In the genomic region with DNA sequence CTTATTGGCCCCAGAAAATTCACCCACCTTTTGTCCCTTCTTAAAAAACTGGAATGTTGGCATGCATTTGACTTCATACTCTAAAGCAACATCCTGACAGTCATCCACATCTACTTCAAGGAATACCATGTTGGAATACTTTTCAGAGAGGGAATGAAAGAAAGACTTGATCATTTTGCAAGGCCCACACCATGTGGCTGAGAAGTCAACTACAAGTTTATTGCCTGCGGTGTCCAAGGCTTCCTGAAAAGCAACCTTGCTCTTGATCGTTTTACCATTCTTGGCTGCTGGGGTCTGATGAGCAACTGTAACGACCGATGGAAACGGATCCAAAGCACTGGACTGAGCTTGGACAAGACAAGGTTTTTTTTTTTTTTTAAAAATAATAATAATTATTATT, we compare ENCODE assay signal across 1 cellular context.
TF ChIP-seq lines count a peak whose summit lies in the region.

No MANE protein-coding gene starts in this region.

TF ChIP-seq in HepG2, 621 proteins besides CTCF, POLR2A, EP300 and RAD21:
- TF ChIP-seq, protein P1, sequence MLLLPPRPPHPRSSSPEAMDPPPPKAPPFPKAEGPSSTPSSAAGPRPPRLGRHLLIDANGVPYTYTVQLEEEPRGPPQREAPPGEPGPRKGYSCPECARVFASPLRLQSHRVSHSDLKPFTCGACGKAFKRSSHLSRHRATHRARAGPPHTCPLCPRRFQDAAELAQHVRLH (CRISPR knock-in tag; IDR thresholded peaks at IDR 0.05; ENCODE audit: borderline replicate concordance, low read depth), result no peak
- TF ChIP-seq ZNF331 (CRISPR knock-in tag; IDR thresholded peaks at IDR 0.05), result no peak
- TF ChIP-seq, protein P2, sequence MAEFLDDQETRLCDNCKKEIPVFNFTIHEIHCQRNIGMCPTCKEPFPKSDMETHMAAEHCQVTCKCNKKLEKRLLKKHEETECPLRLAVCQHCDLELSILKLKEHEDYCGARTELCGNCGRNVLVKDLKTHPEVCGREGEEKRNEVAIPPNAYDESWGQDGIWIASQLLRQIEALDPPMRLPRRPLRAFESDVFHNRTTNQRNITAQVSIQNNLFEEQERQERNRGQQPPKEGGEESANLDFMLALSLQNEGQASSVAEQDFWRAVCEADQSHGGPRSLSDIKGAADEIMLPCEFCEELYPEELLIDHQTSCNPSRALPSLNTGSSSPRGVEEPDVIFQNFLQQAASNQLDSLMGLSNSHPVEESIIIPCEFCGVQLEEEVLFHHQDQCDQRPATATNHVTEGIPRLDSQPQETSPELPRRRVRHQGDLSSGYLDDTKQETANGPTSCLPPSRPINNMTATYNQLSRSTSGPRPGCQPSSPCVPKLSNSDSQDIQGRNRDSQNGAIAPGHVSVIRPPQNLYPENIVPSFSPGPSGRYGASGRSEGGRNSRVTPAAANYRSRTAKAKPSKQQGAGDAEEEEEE (CRISPR knock-in tag; IDR thresholded peaks at IDR 0.05; ENCODE audit: borderline replicate concordance), result no peak
- no peak for TF ChIP-seq GFI1 (CRISPR knock-in tag; IDR thresholded peaks at IDR 0.05; ENCODE audit: borderline replicate concordance)
- no peak for TF ChIP-seq RFXANK (CRISPR knock-in tag; IDR thresholded peaks at IDR 0.05)
- TF ChIP-seq, protein P3, sequence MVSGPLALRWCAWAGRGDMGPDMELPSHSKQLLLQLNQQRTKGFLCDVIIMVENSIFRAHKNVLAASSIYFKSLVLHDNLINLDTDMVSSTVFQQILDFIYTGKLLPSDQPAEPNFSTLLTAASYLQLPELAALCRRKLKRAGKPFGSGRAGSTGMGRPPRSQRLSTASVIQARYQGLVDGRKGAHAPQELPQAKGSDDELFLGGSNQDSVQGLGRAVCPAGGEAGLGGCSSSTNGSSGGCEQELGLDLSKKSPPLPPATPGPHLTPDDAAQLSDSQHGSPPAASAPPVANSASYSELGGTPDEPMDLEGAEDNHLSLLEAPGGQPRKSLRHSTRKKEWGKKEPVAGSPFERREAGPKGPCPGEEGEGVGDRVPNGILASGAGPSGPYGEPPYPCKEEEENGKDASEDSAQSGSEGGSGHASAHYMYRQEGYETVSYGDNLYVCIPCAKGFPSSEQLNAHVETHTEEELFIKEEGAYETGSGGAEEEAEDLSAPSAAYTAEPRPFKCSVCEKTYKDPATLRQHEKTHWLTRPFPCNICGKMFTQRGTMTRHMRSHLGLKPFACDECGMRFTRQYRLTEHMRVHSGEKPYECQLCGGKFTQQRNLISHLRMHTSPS (CRISPR knock-in tag; IDR thresholded peaks at IDR 0.05; ENCODE audit: low read depth), result no peak
- no peak for TF ChIP-seq KLF16 (CRISPR knock-in tag; IDR thresholded peaks at IDR 0.05)
- TF ChIP-seq NFRKB (IDR thresholded peaks at IDR 0.05), result no peak
- TF ChIP-seq EED (CRISPR knock-in tag; IDR thresholded peaks at IDR 0.05), result no peak
- no peak for TF ChIP-seq ZNF367 (CRISPR knock-in tag; IDR thresholded peaks at IDR 0.05; ENCODE audit: borderline replicate concordance)
- TF ChIP-seq ADNP (CRISPR knock-in tag; IDR thresholded peaks at IDR 0.05), result no peak
- no peak for TF ChIP-seq ZNF12 (CRISPR knock-in tag; IDR thresholded peaks at IDR 0.05)
- no peak for TF ChIP-seq ZFAT (CRISPR knock-in tag; conservative IDR thresholded peaks at IDR 0.05)
- no peak for TF ChIP-seq SAP130 (CRISPR knock-in tag; IDR thresholded peaks at IDR 0.05; ENCODE audit: low read depth)
- TF ChIP-seq U2AF1 (optimal IDR thresholded peaks at IDR 0.05; ENCODE audit: low read depth, low read length), result no peak
- TF ChIP-seq, protein P4, sequence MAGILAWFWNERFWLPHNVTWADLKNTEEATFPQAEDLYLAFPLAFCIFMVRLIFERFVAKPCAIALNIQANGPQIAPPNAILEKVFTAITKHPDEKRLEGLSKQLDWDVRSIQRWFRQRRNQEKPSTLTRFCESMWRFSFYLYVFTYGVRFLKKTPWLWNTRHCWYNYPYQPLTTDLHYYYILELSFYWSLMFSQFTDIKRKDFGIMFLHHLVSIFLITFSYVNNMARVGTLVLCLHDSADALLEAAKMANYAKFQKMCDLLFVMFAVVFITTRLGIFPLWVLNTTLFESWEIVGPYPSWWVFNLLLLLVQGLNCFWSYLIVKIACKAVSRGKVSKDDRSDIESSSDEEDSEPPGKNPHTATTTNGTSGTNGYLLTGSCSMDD (CRISPR knock-in tag; IDR thresholded peaks at IDR 0.05), result no peak
- no peak for TF ChIP-seq PHB2 (IDR thresholded peaks at IDR 0.05; ENCODE audit: partially characterized antibody)
- no peak for TF ChIP-seq HOXD1 (CRISPR knock-in tag; IDR thresholded peaks at IDR 0.05)
- no peak for TF ChIP-seq ZBTB3 (CRISPR knock-in tag; IDR thresholded peaks at IDR 0.05; ENCODE audit: borderline replicate concordance, low read depth)
TF ChIP-seq in HepG2: peak in this region for 0.
